Comparison of ENCODE assay signal across 28 cellular contexts in genomic region chr13:47546963-47547345, GRCh38.
"Had no signal": no experiment of that assay in that cellular context is flagged by ENCODE, and none has a peak within 500 bp of the region (broad histone marks: within the 10 kb centered on the region; RNA-seq: fewer than 3 reads in every experiment).

No MANE protein-coding gene starts in this region.

- H3K4me2 ChIP-seq: KMS-11 had no signal

- H3K9ac ChIP-seq: KMS-11 had no signal

- H3K36me3 ChIP-seq: ascending aorta, cardiac muscle cell, Peyer's patch had no signal

- H3K27ac Mint-ChIP-seq: activated CD4-positive, alpha-beta T cell treated with anti-CD3 and anti-CD28 coated beads, Interleukin-2, amount 10 ng/mL, durations not matched to agents 24 days and 14 days; activated CD8-positive, alpha-beta T cell treated with anti-CD3 and anti-CD28 coated beads for 36 hours; activated naive CD4-positive, alpha-beta T cell treated with anti-CD3 and anti-CD28 coated beads, Interleukin-2, amount 50 U/mL, for 24 hours; activated naive CD8-positive, alpha-beta T cell treated with anti-CD3 and anti-CD28 coated beads, Interleukin-2, amount 10 ng/mL, durations not matched to agents 7 days and 5 days; activated T-helper 2 cell treated with anti-CD3 and anti-CD28 coated beads, Interferon-gamma antibody, Interleukin-2, Interleukin-4, amounts not matched to agents 10 μg/mL and 5 μg/mL and 100 μg/mL, durations not matched to agents 14 hours and 24 hours and 36 hours; T-helper 1 cell treated with Interleukin-12 subunit alpha and Interleukin-12 subunit beta and Interleukin-4 antibody, amounts not matched to agents 30 μg/mL and 1 μg/mL, for 36 hours; T-helper 2 cell treated with Interferon-gamma antibody and Interleukin-4, amounts not matched to agents 5 μg/mL and 100 μg/mL, for 36 hours had no signal

- H3K4me3 Mint-ChIP-seq: activated CD4-positive, alpha-beta T cell treated with anti-CD3 and anti-CD28 coated beads, Interleukin-2, amount 10 ng/mL, durations not matched to agents 24 days and 14 days; activated CD8-positive, alpha-beta T cell treated with anti-CD3 and anti-CD28 coated beads for 36 hours; activated naive CD4-positive, alpha-beta T cell treated with anti-CD3 and anti-CD28 coated beads, Interleukin-2, amount 50 U/mL, for 24 hours; activated naive CD8-positive, alpha-beta T cell treated with anti-CD3 and anti-CD28 coated beads, Interleukin-2, amount 10 ng/mL, durations not matched to agents 7 days and 5 days; central memory CD8-positive, alpha-beta T cell; T-helper 1 cell treated with Interleukin-12 subunit alpha and Interleukin-12 subunit beta and Interleukin-4 antibody, amounts not matched to agents 30 μg/mL and 1 μg/mL, for 36 hours; T-helper 2 cell treated with Interferon-gamma antibody and Interleukin-4, amounts not matched to agents 5 μg/mL and 100 μg/mL, for 36 hours had no signal

- H3K27ac ChIP-seq: ascending aorta, cardiac muscle cell, KMS-11, Peyer's patch had no signal

- H3K4me1 Mint-ChIP-seq: activated CD4-positive, alpha-beta T cell treated with anti-CD3 and anti-CD28 coated beads, Interleukin-2, amount 10 ng/mL, durations not matched to agents 24 days and 14 days; activated naive CD4-positive, alpha-beta T cell treated with anti-CD3 and anti-CD28 coated beads, Interleukin-2, amount 50 U/mL, for 24 hours; activated naive CD8-positive, alpha-beta T cell treated with anti-CD3 and anti-CD28 coated beads, Interleukin-2, amount 10 ng/mL, durations not matched to agents 7 days and 5 days; central memory CD8-positive, alpha-beta T cell had no signal

- H3K36me3 Mint-ChIP-seq: activated naive CD4-positive, alpha-beta T cell treated with anti-CD3 and anti-CD28 coated beads, Interleukin-2, amount 50 U/mL, for 24 hours; activated naive CD8-positive, alpha-beta T cell treated with anti-CD3 and anti-CD28 coated beads, Interleukin-2, amount 10 ng/mL, durations not matched to agents 7 days and 5 days had no signal

- DNase-seq: activated CD4-positive, alpha-beta T cell treated with anti-CD3 and anti-CD28 coated beads, Interleukin-2, amount 10 ng/mL, durations not matched to agents 24 days and 14 days; activated CD4-positive, alpha-beta T cell treated with anti-CD3 and anti-CD28 coated beads, Interleukin-2, amount 50 U/mL, for 4 hours; activated CD8-positive, alpha-beta T cell treated with anti-CD3 and anti-CD28 coated beads for 36 hours; activated gamma-delta T cell; activated naive CD4-positive, alpha-beta T cell treated with Interleukin-2 at 50 U/mL for 16 hours; activated naive CD8-positive, alpha-beta T cell treated with anti-CD3 and anti-CD28 coated beads, Interleukin-2, amount 10 ng/mL, durations not matched to agents 7 days and 5 days; activated T-cell treated with anti-CD3 and anti-CD28 coated beads, Interleukin-2, amount 50 U/mL, for 1 hour; amygdala; MM.1S; MV-4-11; NCI-H1092; NCI-H1436 treated with DMSO at 0.1 percent for 48 hours; NCI-H1694 treated with DMSO at 0.1 percent for 48 hours; NCI-H2029; NCI-H345; NCI-H524 treated with DMSO at 0.1 percent for 48 hours; PC-3; Peyer's patch; RPMI8226 had no signal

- FAIRE-seq: TTC549 had no signal

- H3K9me3 ChIP-seq: ascending aorta, Peyer's patch had no signal

- ATAC-seq: activated CD8-positive, alpha-beta T cell treated with anti-CD3 and anti-CD28 coated beads for 36 hours; PC-3 had no signal

- H3K27me3 Mint-ChIP-seq: activated CD4-positive, alpha-beta T cell treated with anti-CD3 and anti-CD28 coated beads, Interleukin-2, amount 10 ng/mL, durations not matched to agents 24 days and 14 days; activated CD8-positive, alpha-beta T cell treated with anti-CD3 and anti-CD28 coated beads for 36 hours; activated naive CD4-positive, alpha-beta T cell treated with anti-CD3 and anti-CD28 coated beads, Interleukin-2, amount 50 U/mL, for 24 hours; activated naive CD8-positive, alpha-beta T cell treated with anti-CD3 and anti-CD28 coated beads, Interleukin-2, amount 10 ng/mL, durations not matched to agents 7 days and 5 days; central memory CD8-positive, alpha-beta T cell had no signal

- H3K4me3 ChIP-seq: ascending aorta, cardiac muscle cell, Peyer's patch had no signal

- H3K9me3 Mint-ChIP-seq: activated CD4-positive, alpha-beta T cell treated with anti-CD3 and anti-CD28 coated beads, Interleukin-2, amount 10 ng/mL, durations not matched to agents 24 days and 14 days; activated CD8-positive, alpha-beta T cell treated with anti-CD3 and anti-CD28 coated beads for 36 hours; activated naive CD4-positive, alpha-beta T cell treated with anti-CD3 and anti-CD28 coated beads, Interleukin-2, amount 50 U/mL, for 24 hours; activated T-helper 2 cell treated with anti-CD3 and anti-CD28 coated beads, Interferon-gamma antibody, Interleukin-2, Interleukin-4, amounts not matched to agents 10 μg/mL and 5 μg/mL and 100 μg/mL, durations not matched to agents 14 hours and 24 hours and 36 hours; central memory CD8-positive, alpha-beta T cell; T-helper 1 cell treated with Interleukin-12 subunit alpha and Interleukin-12 subunit beta and Interleukin-4 antibody, amounts not matched to agents 30 μg/mL and 1 μg/mL, for 36 hours; T-helper 2 cell treated with Interferon-gamma antibody and Interleukin-4, amounts not matched to agents 5 μg/mL and 100 μg/mL, for 36 hours had no signal

- H3K4me1 ChIP-seq: ascending aorta, Peyer's patch had no signal

- H3K27me3 ChIP-seq: ascending aorta, cardiac muscle cell, Peyer's patch had no signal
